ENCODE assay signal across 8 cellular contexts in the genomic region with DNA sequence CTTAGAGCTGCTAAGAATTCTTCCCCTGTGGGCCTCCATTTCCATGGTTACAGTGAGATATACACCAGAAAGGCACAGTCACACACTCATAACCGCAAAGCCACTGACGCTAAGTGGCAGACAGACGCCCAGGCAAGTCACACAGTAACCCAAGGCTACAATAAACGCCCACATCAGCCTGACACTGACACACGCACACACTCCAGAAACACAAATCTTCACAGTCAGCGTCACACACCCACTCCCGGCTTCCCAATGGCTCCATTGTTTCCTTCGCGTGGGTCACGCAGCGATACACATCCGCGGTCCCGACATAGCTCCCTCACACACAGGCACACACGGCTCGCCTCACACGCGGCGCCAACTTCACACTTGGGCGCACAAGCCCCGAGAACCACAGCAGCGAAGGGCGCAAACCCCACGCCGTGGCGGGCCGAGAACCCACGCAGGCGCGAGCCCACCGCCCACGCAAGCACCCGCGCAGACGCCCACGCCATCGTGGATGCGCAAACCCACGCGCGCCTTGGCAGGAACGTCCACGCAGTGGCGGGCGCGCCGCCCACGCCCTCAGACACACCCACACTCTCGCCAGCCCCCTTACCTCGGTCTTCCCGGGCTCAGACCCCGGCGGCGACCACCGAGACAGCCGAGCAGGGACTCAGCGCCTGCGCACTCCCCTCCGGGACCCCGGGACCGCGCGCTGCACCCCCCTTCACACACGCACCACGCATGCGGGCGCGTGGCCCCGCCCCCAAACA. TPM values are rescaled to one million over a fixed set of nuclear protein-coding genes. Genes with fewer than 3 reads are reported as not detected.
DNase-seq lines count a peak whose midpoint lies in the region; ATAC-seq and TF ChIP-seq lines count a peak whose summit lies in the region.

A gene (minus strand): TSS at position 675 of the 758 bp plus-strand sequence. CDS start 14,975 bp downstream, outside the sequence.

- H3K14ac ChIP-seq in neuronal stem cell (ENCODE audit: low read length): peak within 1 kb of the TSS; percentile 98

- H2BK12ac ChIP-seq in neuronal stem cell (ENCODE audit: low read length): peak within 1 kb of the TSS; percentile 88

- TF ChIP-seq CTCF in fibroblast of lung (conservative IDR thresholded peaks at IDR 0.05 in 1 of 2, IDR thresholded peaks at IDR 0.05 in 1 of 2; ENCODE audit: low read depth in 1 of 2, low read length in 2 of 2) (no peak), tibial nerve (IDR thresholded peaks at IDR 0.05) (no peak), omental fat pad (IDR thresholded peaks at IDR 0.05) (no peak)

- peak within 1 kb of the TSS; percentile 89 for H2BK5ac ChIP-seq in neuronal stem cell (ENCODE audit: low read length)

- H3K9me3 ChIP-seq in fibroblast of lung (ENCODE audit: control insufficient read depth, insufficient read depth, low read depth, low read length): no peaks in the 10 kb centered on the region
- H3K9me3 ChIP-seq in neuronal stem cell (replicated peaks in 1 of 2; ENCODE audit: control insufficient read depth in 2 of 2, insufficient read depth in 1 of 2, low read depth in 1 of 2, low read length in 2 of 2): peaks cover 0 to 3% of the 10 kb centered on the region in 2 donors
- peaks cover 0 to 80% (median 21%) of the 10 kb centered on the region in 4 donors for H3K9me3 ChIP-seq in tibial nerve

- peak within 1 kb of the TSS; percentile 61 for H3K9ac ChIP-seq in fibroblast of lung (ENCODE audit: insufficient read depth, low read length)
- peak within 1 kb of the TSS; percentile 99 for H3K9ac ChIP-seq in neuronal stem cell (ENCODE audit: low read depth, low read length, poor library complexity)

- peak within 1 kb of the TSS; percentile 98 for H3K18ac ChIP-seq in neuronal stem cell (ENCODE audit: low read length)

- no peak for TF ChIP-seq POLR2A in tibial nerve (IDR thresholded peaks at IDR 0.05)

- H4K91ac ChIP-seq in neuronal stem cell (ENCODE audit: low read depth, low read length, poor library complexity): no peak within 1 kb of the TSS

- H3K27me3 ChIP-seq in fibroblast of lung (ENCODE audit: control insufficient read depth, insufficient read depth, low read length) (no peaks in the 10 kb centered on the region), neuronal stem cell (ENCODE audit: control insufficient read depth in 3 of 3, insufficient read depth in 3 of 3, low read depth in 1 of 3, low read length in 3 of 3) (no peaks in the 10 kb centered on the region), tibial nerve (no peaks in the 10 kb centered on the region)

- H3K4me2 ChIP-seq in fibroblast of lung (ENCODE audit: extremely low read depth, insufficient read depth, low read length) (peak within 1 kb of the TSS; percentile 92), neuronal stem cell (ENCODE audit: insufficient read depth, low read length, poor library complexity, severe bottlenecking) (peak within 1 kb of the TSS; percentile 97)

- H2BK15ac ChIP-seq in neuronal stem cell (ENCODE audit: low read length): peak within 1 kb of the TSS; percentile 51

- H2AFZ ChIP-seq in fibroblast of lung (ENCODE audit: low read length): peak within 1 kb of the TSS; percentile 99
- no peak within 1 kb of the TSS for H2AFZ ChIP-seq in neuronal stem cell (ENCODE audit: low read length)

- H3K36me3 ChIP-seq in fibroblast of lung (ENCODE audit: control insufficient read depth, insufficient read depth, low read length): no peaks in the 10 kb centered on the region
- peaks cover 0 to 1% of the 10 kb centered on the region in 2 donors for H3K36me3 ChIP-seq in neuronal stem cell (replicated peaks in 1 of 2; ENCODE audit: control insufficient read depth in 2 of 2, insufficient read depth in 2 of 2, low read length in 2 of 2)
- H3K36me3 ChIP-seq in tibial nerve: peaks cover 0 to 62% (median 0%) of the 10 kb centered on the region in 3 donors

- H3K4me3 ChIP-seq in fibroblast of lung (replicated peaks in 1 of 4; ENCODE audit: control extremely low read depth in 1 of 4, insufficient read depth in 1 of 4, low read depth in 3 of 4, low read length in 4 of 4) (peak within 1 kb of the TSS; percentile 81 to 96 (median 86)), neuronal stem cell (ENCODE audit: low read length in 2 of 2) (peak within 1 kb of the TSS in 1 of 2 donors; percentile 100), tibial nerve (peak within 1 kb of the TSS; percentile 46 to 84 (median 58))

- ATAC-seq in omental fat pad (ENCODE audit: low FRiP score): no peak
- no peak for ATAC-seq in GM18519 (IDR thresholded peaks at IDR 0.05; ENCODE audit: low FRiP score, unreplicated experiment)

- H3K27ac ChIP-seq in fibroblast of lung (ENCODE audit: insufficient read depth, low read length) (peak within 1 kb of the TSS; percentile 75), neuronal stem cell (replicated peaks; ENCODE audit: low read length) (peak within 1 kb of the TSS; percentile 83), tibial nerve (peak within 1 kb of the TSS; percentile 73 to 93 (median 84))

- no CpG with 5 or more reads among the region's 69 CpGs for WGBS in neuronal stem cell (ENCODE audit: extremely low coverage in 2 of 2, insufficient read length in 2 of 2, insufficient replicate concordance in 1 of 2), 2 donors
- 2 to 3% methylated on average over 17 to 22 of the region's 69 CpGs for WGBS in tibial nerve, 2 donors

- H4K20me1 ChIP-seq in fibroblast of lung (ENCODE audit: control insufficient read depth, extremely low read depth, insufficient read depth, low read length): no peaks in the 10 kb centered on the region

- no peaks in the 10 kb centered on the region for H3K4me1 ChIP-seq in fibroblast of lung (ENCODE audit: control insufficient read depth, extremely low read depth, insufficient read depth, low read length)
- H3K4me1 ChIP-seq in neuronal stem cell (ENCODE audit: control insufficient read depth in 2 of 2, insufficient read depth in 1 of 2, low read depth in 1 of 2, low read length in 2 of 2): peaks cover 0 to 6% of the 10 kb centered on the region in 2 donors
- peaks cover 0 to 27% (median 4%) of the 10 kb centered on the region in 4 donors for H3K4me1 ChIP-seq in tibial nerve

- H3K79me1 ChIP-seq in neuronal stem cell (ENCODE audit: low read depth, low read length): peaks cover 8% of the 10 kb centered on the region

- no peaks in the 10 kb centered on the region for H3K79me2 ChIP-seq in fibroblast of lung (ENCODE audit: control insufficient read depth, insufficient read depth, low read length)

- DNase-seq in NCI-H2171 treated with DMSO at 0.1 percent for 48 hours (lab: John Stamatoyannopoulos, UW) (peak; percentile 35), NCI-H2171 (lab: John Stamatoyannopoulos, UW) (no peak), fibroblast of lung (ENCODE audit: low read depth in 2 of 2) (peak; percentile 18 to 71), neuronal stem cell (ENCODE audit: low spot score) (peak; percentile 14), tibial nerve (ENCODE audit: low spot score in 2 of 2) (peak in 1 of 2 donors; percentile 16), omental fat pad (ENCODE audit: low spot score) (no peak)
- peak; percentile 10 for DNase-seq in activated CD8-positive, alpha-beta memory T cell treated with anti-CD3 and anti-CD28 coated beads, Interleukin-2, amount 50 U/mL, for 1 hour (ENCODE audit: extremely low read depth)

- peak within 1 kb of the TSS; percentile 98 for H3K23ac ChIP-seq in neuronal stem cell (ENCODE audit: low read depth, low read length, poor library complexity)

- peak within 1 kb of the TSS; percentile 45 for H4K8ac ChIP-seq in neuronal stem cell (ENCODE audit: low read depth, low read length)

- no peak within 1 kb of the TSS for H2BK120ac ChIP-seq in neuronal stem cell (ENCODE audit: low read depth, low read length)

- H2AK5ac ChIP-seq in neuronal stem cell (ENCODE audit: low read depth, low read length): peak within 1 kb of the TSS; percentile 81

- peak within 1 kb of the TSS; percentile 4 for H3K4ac ChIP-seq in neuronal stem cell (ENCODE audit: low read length)

- peak in 1 of 2 donors; percentile 51 for TF ChIP-seq EP300 in tibial nerve (IDR thresholded peaks at IDR 0.05)

RNA-seq across cellular contexts. Expression of the gene that starts here (rescaled TPM):
- 6.4 and 6.6 TPM in 2 replicates for total RNA-seq in fibroblast of lung
- 1.3 and 2.0 TPM in 2 replicates for polyA plus RNA-seq in fibroblast of lung
- 1.0 and 1.6 TPM in 2 replicates for polyA plus RNA-seq in fibroblast of lung (2012)
- polyA minus RNA-seq in fibroblast of lung (ENCODE audit: low replicate concordance): 0.12 and 0.74 TPM in 2 replicates
- 10.5 TPM for polyA plus RNA-seq in neuronal stem cell (2013, experiment 1 of 2)
- 10.8 TPM for polyA plus RNA-seq in neuronal stem cell (2013, experiment 2 of 2)
- total RNA-seq in tibial nerve: 10 to 100 TPM in 1 of 4 donors, 1 to 10 TPM in 3; 3.6 to 12.2 (median 5.8) TPM
- 1 to 10 TPM; 2.4 to 6.8 (median 3.6) TPM for total RNA-seq in omental fat pad

Comparison
In these comparisons a context has a peak if more than half of its experiments do, and no peak if none do; other contexts are left out.
1. DNase-seq: peak in NCI-H2171 treated with DMSO at 0.1 percent for 48 hours (single experiment), activated CD8-positive, alpha-beta memory T cell treated with anti-CD3 and anti-CD28 coated beads, Interleukin-2, amount 50 U/mL, for 1 hour (single experiment), fibroblast of lung (2 of 2) and neuronal stem cell (single experiment); none in NCI-H2171 (single experiment) and omental fat pad (single experiment).
2. Peak in every context shown above with its lines, with median percentiles within 50 percentile points of each other: H3K27ac ChIP-seq.